ENCODE assay signal across 8 cellular contexts in genomic region chr15:78299302-78300102, GRCh38. TPM values are rescaled to one million over a fixed set of nuclear protein-coding genes. Genes with fewer than 3 reads are reported as not detected.
DNase-seq lines count a peak whose midpoint lies in the region; ATAC-seq and TF ChIP-seq lines count a peak whose summit lies in the region.

SKIC8 (minus strand) TSS chr15:78299609; CDS start chr15:78295686, 3,923 bp downstream.

- peak within 1 kb of the TSS; percentile 96 for H3K4me2 ChIP-seq in PC-3 (ENCODE audit: low read length)

- no peaks in the 10 kb centered on the region for H4K20me1 ChIP-seq in PC-3 (ENCODE audit: low read length)

- H3K9me3 ChIP-seq in PC-3 (ENCODE audit: low read length) (no peaks in the 10 kb centered on the region), mucosa of rectum (ENCODE audit: control insufficient read depth in 2 of 2, low read length in 2 of 2) (no peaks in the 10 kb centered on the region)

- DNase-seq in DMS153 treated with DMSO at 0.1 percent for 48 hours (lab: John Stamatoyannopoulos, UW; ENCODE audit: unreplicated experiment) (peak; percentile 71), PC-3 (peak; percentile 96), activated T-cell treated with anti-CD3 and anti-CD28 coated beads for 4 hours (peak; percentile 83), epithelial cell of proximal tubule (ENCODE audit: low read depth) (no peak)
- peak; percentile 66 to 78 for DNase-seq in stimulated activated CD8-positive, alpha-beta memory T cell treated with anti-CD3 and anti-CD28 coated beads, Interleukin-4, amount 100 ng/mL, for 4 hours (ENCODE audit: low read depth in 2 of 2, low spot score in 1 of 2)

- H3K4me1 ChIP-seq in PC-3 (ENCODE audit: insufficient read depth, low read length) (peaks cover 33% of the 10 kb centered on the region), mucosa of rectum (ENCODE audit: control insufficient read depth in 2 of 2, insufficient read depth in 2 of 2, low read length in 2 of 2) (peaks cover 14 to 21% of the 10 kb centered on the region in 2 donors)

- H3K4me3 ChIP-seq in PC-3 (ENCODE audit: low read length): peak within 1 kb of the TSS; percentile 98
- H3K4me3 ChIP-seq in epithelial cell of proximal tubule (ENCODE audit: low read depth, low read length): peak within 1 kb of the TSS; percentile 94
- H3K4me3 ChIP-seq in mucosa of rectum (ENCODE audit: low read length in 2 of 2): peak within 1 kb of the TSS; percentile 96 to 99

- H3K27ac ChIP-seq in PC-3 (ENCODE audit: low read length) (peak within 1 kb of the TSS; percentile 56), mucosa of rectum (ENCODE audit: low read depth in 2 of 2, low read length in 2 of 2) (peak within 1 kb of the TSS; percentile 59 to 77)

- TF ChIP-seq RAD21 in Ishikawa (IDR thresholded peaks at IDR 0.05; ENCODE audit: low read depth): no peak

- intact Hi-C loops in PC-3 (cut with micrococcal nuclease): no loop called here

- TF ChIP-seq EP300 in Ishikawa (IDR thresholded peaks at IDR 0.05; ENCODE audit: borderline replicate concordance): no peak

- no peaks in the 10 kb centered on the region for H3F3A ChIP-seq in PC-3 (ENCODE audit: low read length, unreplicated experiment)

- BruUV-seq in PC-3 (replicated peaks; lab: Mats Ljungman, UMichigan): TSS peak; percentile 95

- no peak for TF ChIP-seq CTCF in PC-3 (conservative IDR thresholded peaks at IDR 0.05; ENCODE audit: low read depth, low read length)
- TF ChIP-seq CTCF in epithelial cell of proximal tubule (conservative IDR thresholded peaks at IDR 0.05; ENCODE audit: low read depth, low read length): peak; percentile 1

- no peaks in the 10 kb centered on the region for H3K36me3 ChIP-seq in PC-3 (ENCODE audit: low read depth, low read length)
- no peaks in the 10 kb centered on the region for H3K36me3 ChIP-seq in mucosa of rectum (ENCODE audit: control insufficient read depth in 2 of 2, insufficient read depth in 2 of 2, low read length in 2 of 2)

- peak; percentile 73 for ATAC-seq in GM21576 (IDR thresholded peaks at IDR 0.05; ENCODE audit: unreplicated experiment)
- ATAC-seq in PC-3: peak; percentile 95

- H3K27me3 ChIP-seq in PC-3 (ENCODE audit: low read length) (no peaks in the 10 kb centered on the region), mucosa of rectum (ENCODE audit: control insufficient read depth in 2 of 2, insufficient read depth in 2 of 2, low read length in 2 of 2) (no peaks in the 10 kb centered on the region)

- CTCF ChIA-PET in PC-3 (lab: Charles Lee): interaction anchor here (0.6 to 1.0 kb wide), 2 partner anchors 123 to 453 kb away, joined by 3 to 4 read pairs; no protein-coding TSS in a partner anchor

- POLR2A ChIA-PET in PC-3 (lab: Charles Lee; ENCODE audit: unreplicated experiment): interaction anchor here (0.6 to 1.0 kb wide), 5 partner anchors 33 to 534 kb away, joined by 3 to 10 read pairs (median 6); partner anchors contain the start of gene CHRNA5

- no peaks in the 10 kb centered on the region for H3K9me2 ChIP-seq in PC-3 (replicated peaks; ENCODE audit: low read length)

- H2AFZ ChIP-seq in PC-3 (ENCODE audit: low read length): peak within 1 kb of the TSS; percentile 81

- H3K9ac ChIP-seq in PC-3 (ENCODE audit: low read length) (peak within 1 kb of the TSS; percentile 92), mucosa of rectum (ENCODE audit: low read depth in 1 of 2, low read length in 2 of 2) (peak within 1 kb of the TSS; percentile 79 to 88)

- peaks cover 35% of the 10 kb centered on the region for H3K79me2 ChIP-seq in PC-3 (ENCODE audit: low read length)

TF ChIP-seq in Ishikawa, 13 proteins besides CTCF, POLR2A, EP300 and RAD21:
- TF ChIP-seq CEBPB (IDR thresholded peaks at IDR 0.05): peak; percentile 77
- peak; percentile 87 for TF ChIP-seq TAF1 (IDR thresholded peaks at IDR 0.05; ENCODE audit: low read depth)
- peak; percentile 78 for TF ChIP-seq MAX (IDR thresholded peaks at IDR 0.05)
- no peak for TF ChIP-seq ZBTB7A (IDR thresholded peaks at IDR 0.05; ENCODE audit: low read depth)
- TF ChIP-seq TEAD4 (IDR thresholded peaks at IDR 0.05): 0 out of 2 replicates have a peak, but pooled peaks have one; percentile 19
- peak; percentile 18; the same call in 1 of the 2 replicates for TF ChIP-seq EGR1 (IDR thresholded peaks at IDR 0.05)
- TF ChIP-seq REST (IDR thresholded peaks at IDR 0.05; ENCODE audit: low read depth): no peak; the same call in 1 of the 2 replicates
- 0 out of 2 replicates have a peak, but pooled peaks have one; percentile 28 for TF ChIP-seq USF1 (IDR thresholded peaks at IDR 0.05)
- TF ChIP-seq TCF12 (IDR thresholded peaks at IDR 0.05; ENCODE audit: low read depth): peak; percentile 21; the same call in 1 of the 2 replicates
- 0 out of 2 replicates have a peak, but pooled peaks have one; percentile 41 for TF ChIP-seq NFIC (IDR thresholded peaks at IDR 0.05)
- peak; percentile 85 for TF ChIP-seq YY1 (IDR thresholded peaks at IDR 0.05; ENCODE audit: low read depth)
- no peak for TF ChIP-seq FOXM1 (IDR thresholded peaks at IDR 0.05; ENCODE audit: borderline replicate concordance, low read depth)
- TF ChIP-seq CREB1 (IDR thresholded peaks at IDR 0.05; ENCODE audit: low read depth): peak; percentile 94

RNA-seq across cellular contexts. Expression of gene SKIC8, which starts in this region (rescaled TPM):
- total RNA-seq in PC-3 (2014; rRNA removed): 54.7 and 56.1 TPM in 2 replicates
- total RNA-seq in epithelial cell of proximal tubule: 62.7 and 79.1 TPM in 2 replicates
